ENCODE assay signal across 9 cellular contexts in the genomic region with DNA sequence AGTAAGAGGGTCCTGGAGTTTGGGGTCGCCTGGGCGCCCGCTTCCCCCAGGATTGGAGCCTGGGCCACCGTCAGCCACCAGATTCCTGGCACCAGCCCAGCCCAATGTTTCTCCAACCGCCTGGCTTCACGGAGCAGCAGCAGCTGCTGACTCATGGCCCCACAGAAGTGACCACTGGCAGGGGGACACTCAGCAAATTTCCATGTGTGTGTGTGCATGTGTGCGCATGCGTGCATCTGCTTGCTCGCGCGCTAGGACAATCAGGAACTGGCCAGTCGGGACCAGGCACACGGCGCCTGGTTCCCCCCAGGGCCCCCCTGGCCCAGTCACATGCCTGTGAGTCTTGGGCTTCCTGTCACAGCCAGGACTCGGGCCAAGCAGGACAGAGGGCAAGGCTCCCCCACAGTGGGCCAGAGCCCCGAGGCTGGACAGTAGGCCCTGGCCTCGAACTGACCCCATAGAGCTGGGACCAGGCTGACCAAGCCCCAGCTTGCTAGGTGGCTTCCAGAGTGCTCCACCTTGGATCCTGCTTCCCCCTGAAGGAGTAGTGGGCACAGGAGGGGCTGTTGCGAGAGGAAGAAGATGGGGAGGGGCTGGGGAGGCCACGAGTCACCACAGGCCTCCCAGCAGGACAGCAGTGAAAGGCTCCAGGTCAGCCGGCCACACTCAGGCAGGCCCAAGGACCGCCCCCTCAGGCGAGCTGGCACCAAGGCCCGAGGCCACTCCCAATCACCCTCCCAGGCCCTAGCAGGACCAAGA. TPM values are rescaled to one million over a fixed set of nuclear protein-coding genes. Genes with fewer than 3 reads are reported as not detected.
DNase-seq lines count a peak whose midpoint lies in the region; ATAC-seq, FAIRE-seq and TF ChIP-seq lines count a peak whose summit lies in the region.
"Had no signal": no experiment of that assay in that cellular context is flagged by ENCODE, and none has a peak within 500 bp of the region (broad histone marks: within the 10 kb centered on the region; RNA-seq: fewer than 3 reads in every experiment).

No MANE protein-coding gene starts in this region.

- no peak for FAIRE-seq in pancreas (lab: Jason Lieb, UNC)
- FAIRE-seq: G401.6 had no signal

- ATAC-seq in Right ventricle myocardium superior (ENCODE audit: poor library complexity) (peak; percentile 56), pancreas (peak in 2 of 4 donors; percentile 22 to 24), GM21447 (IDR thresholded peaks at IDR 0.05; ENCODE audit: unreplicated experiment) (no peak)

- H3K27ac ChIP-seq in pancreas: peak overlapping the region in 3 of 4 donors; percentile 28 to 92 (median 39)

- H3K4me1 ChIP-seq in pancreas: peaks cover 9 to 28% (median 15%) of the 10 kb centered on the region in 3 donors

- TF ChIP-seq CTCF in pancreas (IDR thresholded peaks at IDR 0.05): no peak

- 72 to 73% methylated on average over 23 of the region's 23 CpGs for WGBS in pancreas, 2 donors

- H3K9me3 ChIP-seq in pancreas: no peaks in the 10 kb centered on the region

- no peaks in the 10 kb centered on the region for H3K27me3 ChIP-seq in pancreas

- intact Hi-C loops in Right ventricle myocardium superior (cut with DNase I) (no loop called here), pancreas (cut with DNase I) (no loop called here)

- peak in 13 of 14 donors; percentile 21 to 98 (median 86) for DNase-seq in C1 segment of cervical spinal cord (lab: John Stamatoyannopoulos, UW)
- peak; percentile 37 for DNase-seq in UCSD-AML1 (lab: John Stamatoyannopoulos, UW; ENCODE audit: unreplicated experiment)
- DNase-seq in Right ventricle myocardium superior: peak; percentile 94
- DNase-seq in pancreas: peak in 4 of 6 donors; percentile 34 to 80 (median 68)
- no peak for DNase-seq in 8988T
- DNase-seq in GF-D8 (lab: John Stamatoyannopoulos, UW): no peak
- DNase-seq in NCI-H187 (lab: John Stamatoyannopoulos, UW): no peak

- H3K36me3 ChIP-seq in pancreas: peaks cover 7 to 41% (median 25%) of the 10 kb centered on the region in 3 donors

- peak overlapping the region in 1 of 4 donors; percentile 100 for H3K4me3 ChIP-seq in pancreas

RNA-seq across cellular contexts. Expression of a gene that starts 3.2 kb away (rescaled TPM):
- total RNA-seq in Right ventricle myocardium superior (986 TPM), pancreas (100 to 1,000 TPM; 231 to 596 (median 310) TPM)
- polyA plus RNA-seq in pancreas: 100 to 1,000 TPM; 279 to 422 TPM

RNA-seq across cellular contexts. Expression of a gene that starts 10.1 kb away (rescaled TPM):
- 1.1 TPM for total RNA-seq in Right ventricle myocardium superior
- 1 to 10 TPM in 1 of 6 donors, under 1 TPM in 5; 0.28 to 2.0 (median 0.45) TPM for total RNA-seq in pancreas
- polyA plus RNA-seq in pancreas: under 1 TPM; 0.53 to 0.56 TPM

Comparison
In these comparisons a context has a peak if more than half of its experiments do, and no peak if none do; other contexts are left out.
1. DNase-seq: peak in C1 segment of cervical spinal cord (13 of 14), UCSD-AML1 (single experiment), Right ventricle myocardium superior (single experiment) and pancreas (4 of 6); none in 8988T (single experiment), GF-D8 (single experiment) and NCI-H187 (0 of 2).